Comparison of ENCODE assay signal across 13 cellular contexts in the genomic region with DNA sequence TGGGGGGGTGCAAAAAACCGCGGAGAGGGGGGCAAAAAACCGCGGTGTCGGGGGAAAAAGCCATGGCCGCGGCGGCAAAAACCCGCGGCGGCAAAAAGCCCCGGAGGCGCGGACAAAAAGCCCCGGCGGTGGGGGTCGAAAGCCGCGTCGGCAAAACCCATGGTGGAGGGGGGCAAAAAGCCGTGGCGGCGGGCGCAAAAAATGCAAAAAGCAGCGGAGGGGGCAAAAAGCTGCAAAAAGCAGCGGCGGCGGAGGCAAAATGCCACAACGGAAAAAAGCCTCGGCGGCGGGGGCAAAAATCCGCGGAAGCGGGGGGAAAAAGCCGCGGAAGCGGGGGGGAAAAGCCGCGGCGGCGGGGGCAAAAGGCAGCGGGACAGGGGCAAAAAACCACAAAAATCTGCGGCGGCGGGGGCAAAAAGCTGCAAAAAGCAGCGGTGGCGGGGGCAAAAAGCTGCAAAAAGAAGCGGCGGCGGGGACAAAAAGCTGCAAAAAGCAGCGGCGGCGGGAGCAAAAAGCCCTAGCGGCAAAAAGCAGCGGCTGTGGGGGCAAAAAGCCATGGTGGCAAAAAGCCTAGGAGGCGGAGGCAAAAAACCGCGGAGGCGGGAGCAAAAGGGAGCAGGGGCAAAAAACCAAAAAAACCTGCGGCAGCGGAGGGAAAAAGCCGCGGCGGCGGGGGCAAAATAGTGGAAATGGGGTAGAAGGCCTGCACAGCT.
A peak's percentile ranks its signal among the peaks of the same experiment; 100 is the strongest.
DNase-seq lines count a peak whose midpoint lies in the region; ATAC-seq and TF ChIP-seq lines count a peak whose summit lies in the region.
"Had no signal": no experiment of that assay in that cellular context is flagged by ENCODE, and none has a peak within 500 bp of the region (broad histone marks: within the 10 kb centered on the region; RNA-seq: fewer than 3 reads in every experiment).

No MANE protein-coding gene starts in this region.

- H3K27ac ChIP-seq in 22Rv1, result peak overlapping the region; percentile 73

- H3K27ac Mint-ChIP-seq in activated T-cell treated with anti-CD3 and anti-CD28 coated beads, Interleukin-2, amount 50 U/mL, for 24 hours, result no peak overlapping the region
- H3K27ac Mint-ChIP-seq: CD8-positive, alpha-beta T cell; T-helper 2 cell treated with Interferon-gamma antibody and Interleukin-4, amounts not matched to agents 5 μg/mL and 100 μg/mL, for 36 hours had no signal

- no peaks in the 10 kb centered on the region for H3K27me3 ChIP-seq in H7 (ENCODE audit: control insufficient read depth, insufficient read depth, low read length)

- peak; percentile 31; the same call in 1 of the 2 replicates for TF ChIP-seq CTCF in 22Rv1 (IDR thresholded peaks at IDR 0.05)
- no peak for TF ChIP-seq CTCF in astrocyte of the spinal cord (IDR thresholded peaks at IDR 0.05; ENCODE audit: low read depth, low read length)

- no peak overlapping the region for H3K4me3 Mint-ChIP-seq in activated T-cell treated with anti-CD3 and anti-CD28 coated beads, Interleukin-2, amount 50 U/mL, for 24 hours
- H3K4me3 Mint-ChIP-seq: CD8-positive, alpha-beta T cell; central memory CD8-positive, alpha-beta T cell; T-helper 2 cell treated with Interferon-gamma antibody and Interleukin-4, amounts not matched to agents 5 μg/mL and 100 μg/mL, for 36 hours had no signal

- ATAC-seq in GM19467 (IDR thresholded peaks at IDR 0.05; ENCODE audit: unreplicated experiment), result no peak
- ATAC-seq: CD8-positive, alpha-beta T cell had no signal

- H3K36me3 Mint-ChIP-seq in activated T-cell treated with anti-CD3 and anti-CD28 coated beads, Interleukin-2, amount 50 U/mL, for 24 hours (ENCODE audit: low read depth), result peaks cover 3% of the 10 kb centered on the region
- H3K36me3 Mint-ChIP-seq: CD8-positive, alpha-beta T cell had no signal

- no peak overlapping the region for H3K4me3 ChIP-seq in H7 (ENCODE audit: insufficient read depth, low read depth, low read length)
- peak overlapping the region; percentile 33 for H3K4me3 ChIP-seq in astrocyte of the spinal cord (ENCODE audit: low read depth, low read length)

- H3K9me3 Mint-ChIP-seq in activated T-cell treated with anti-CD3 and anti-CD28 coated beads, Interleukin-2, amount 50 U/mL, for 24 hours, result peaks cover 19% of the 10 kb centered on the region

- peaks cover 44% of the 10 kb centered on the region for H3K27me3 Mint-ChIP-seq in activated T-cell treated with anti-CD3 and anti-CD28 coated beads, Interleukin-2, amount 50 U/mL, for 24 hours

- DNase-seq in H7 (peak; percentile 2), astrocyte of the spinal cord (ENCODE audit: low read depth, low spot score) (no peak), midbrain (lab: John Stamatoyannopoulos, UW) (peak; percentile 0), NCI-H226 (no peak), G401 (ENCODE audit: low spot score) (no peak)
- no peak for DNase-seq in activated T-cell treated with anti-CD3 and anti-CD28 coated beads, Interleukin-2, amount 50 U/mL, for 24 hours
- DNase-seq: activated T-cell treated with anti-CD3 and anti-CD28 coated beads, Interleukin-2, amount 50 U/mL, for 1 hour; CD8-positive, alpha-beta T cell; NCI-H524 treated with DMSO at 0.1 percent for 48 hours had no signal

- in situ Hi-C loops in astrocyte of the spinal cord (cut with HindIII; ENCODE audit: low sequenced_read_pairs), result no loop called here
- in situ Hi-C loops in G401 (cut with HindIII; ENCODE audit: low sequenced_read_pairs), result no loop called here

- no peaks in the 10 kb centered on the region for H3K36me3 ChIP-seq in H7 (replicated peaks; ENCODE audit: control insufficient read depth, insufficient read depth, low read length)

- peaks cover 2% of the 10 kb centered on the region for H3K4me1 Mint-ChIP-seq in activated T-cell treated with anti-CD3 and anti-CD28 coated beads, Interleukin-2, amount 50 U/mL, for 24 hours (ENCODE audit: low read depth)
- H3K4me1 Mint-ChIP-seq: central memory CD8-positive, alpha-beta T cell had no signal

Comparison
In these comparisons a context has a peak if more than half of its experiments do, and no peak if none do; other contexts are left out.
1. DNase-seq: peak in H7 (single experiment) and midbrain (single experiment); none in astrocyte of the spinal cord (single experiment), NCI-H226 (single experiment), activated T-cell treated with anti-CD3 and anti-CD28 coated beads, Interleukin-2, amount 50 U/mL, for 24 hours (single experiment) and G401 (single experiment).